Comparison of ENCODE assay signal across 10 cellular contexts in the genomic region with DNA sequence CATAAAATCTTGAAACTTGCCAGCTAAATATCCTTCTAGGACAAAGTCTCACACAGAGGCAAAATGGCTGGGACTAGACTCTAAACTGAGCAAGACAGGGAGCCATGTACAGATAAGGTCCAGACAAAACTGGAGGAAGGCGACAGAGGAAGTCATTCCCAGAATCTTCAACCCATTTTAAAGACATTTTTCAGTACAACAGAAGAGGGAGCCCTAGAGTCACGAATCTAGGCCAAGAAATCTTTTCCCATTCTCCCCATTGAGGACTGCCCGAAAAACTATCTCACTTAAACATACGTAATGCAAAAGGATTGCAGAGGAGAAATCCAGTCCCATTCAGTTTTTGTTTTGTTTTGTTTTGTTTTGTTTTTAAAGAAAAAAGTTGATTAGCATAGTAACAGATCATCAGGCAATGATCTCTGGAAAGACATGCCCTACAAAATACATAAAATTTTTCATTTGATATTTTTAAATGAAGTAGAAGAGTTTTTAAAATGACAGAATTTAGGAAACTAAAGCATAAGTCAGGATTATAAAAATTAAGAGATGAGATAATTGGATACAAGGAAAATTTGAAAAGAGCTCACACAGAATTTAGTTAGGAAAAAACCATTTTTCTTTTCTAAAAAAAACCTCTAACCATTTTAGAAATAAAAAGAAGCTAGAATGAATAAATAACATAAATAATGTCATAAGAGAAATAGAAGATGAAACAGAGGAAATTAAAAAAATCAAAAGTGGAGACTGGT. TPM values are rescaled to one million over a fixed set of nuclear protein-coding genes. Genes with fewer than 3 reads are reported as not detected.
A peak's percentile ranks its signal among the peaks of the same experiment; 100 is the strongest.
DNase-seq lines count a peak whose midpoint lies in the region; ATAC-seq and TF ChIP-seq lines count a peak whose summit lies in the region.
"Had no signal": no experiment of that assay in that cellular context is flagged by ENCODE, and none has a peak within 500 bp of the region (broad histone marks: within the 10 kb centered on the region; RNA-seq: fewer than 3 reads in every experiment).

No MANE protein-coding gene starts in this region.

- peaks cover 41% of the 10 kb centered on the region for H3K4me1 Mint-ChIP-seq in activated T-cell treated with anti-CD3 and anti-CD28 coated beads, Interleukin-2, amount 50 U/mL, for 24 hours (ENCODE audit: low read depth)
- H3K4me1 Mint-ChIP-seq in activated T-cell treated with anti-CD3 and anti-CD28 coated beads, Interleukin-2, amount 50 U/mL, for 4 hours (ENCODE audit: low read depth) = peaks cover 27% of the 10 kb centered on the region
- H3K4me1 Mint-ChIP-seq in chondrocyte (ENCODE audit: low read depth) = peaks cover 45% of the 10 kb centered on the region
- H3K4me1 Mint-ChIP-seq in CD4-positive, alpha-beta memory T cell = peaks cover 0 to 23% (median 2%) of the 10 kb centered on the region in 4 donors

- no peaks in the 10 kb centered on the region for H3K36me3 ChIP-seq in CD4-positive, alpha-beta memory T cell (ENCODE audit: insufficient read depth, low read length)
- H3K36me3 ChIP-seq in vagina = no peaks in the 10 kb centered on the region
- H3K36me3 ChIP-seq: suprapubic skin had no signal

- no peaks in the 10 kb centered on the region for H3K27me3 ChIP-seq in CD4-positive, alpha-beta memory T cell (ENCODE audit: insufficient read depth, low read length)
- no peaks in the 10 kb centered on the region for H3K27me3 ChIP-seq in vagina

- intact Hi-C loops in CD4-positive, alpha-beta memory T cell (cut with micrococcal nuclease) = no loop called here
- intact Hi-C loops in vagina (cut with DNase I) = no loop called here

- H3K4me3 ChIP-seq in NB4 (ENCODE audit: low read depth, low read length) (no peak overlapping the region), retinal pigment epithelial cell (ENCODE audit: low read length) (no peak overlapping the region), vagina (no peak overlapping the region)
- H3K4me3 ChIP-seq in CD4-positive, alpha-beta memory T cell (ENCODE audit: low read length in 2 of 2) = no peak overlapping the region
- H3K4me3 ChIP-seq: suprapubic skin had no signal

- TF ChIP-seq POLR2A in NB4 (IDR thresholded peaks at IDR 0.05; ENCODE audit: extremely low read depth, insufficient read length) (no peak), vagina (IDR thresholded peaks at IDR 0.05) (no peak)

- DNase-seq in activated T-cell treated with anti-CD3 and anti-CD28 coated beads, Interleukin-2, amount 50 U/mL, for 24 hours = no peak
- DNase-seq in activated T-cell treated with anti-CD3 and anti-CD28 coated beads, Interleukin-2, amount 50 U/mL, for 4 hours = no peak
- DNase-seq in NB4 (ENCODE audit: low read depth) (peak; percentile 57), chondrocyte (ENCODE audit: low spot score) (no peak), retinal pigment epithelial cell (ENCODE audit: low read depth) (no peak), vagina (ENCODE audit: extremely low spot score in 2 of 2) (no peak)
- DNase-seq in CD4-positive, alpha-beta memory T cell = no peak
- no peak for DNase-seq in NK-92 treated with Interleukin-12 subunit alpha and Interleukin-12 subunit beta, amount 100 ng/mL, for 24 hours (lab: John Stamatoyannopoulos, UW)

- ATAC-seq in activated T-cell treated with anti-CD3 and anti-CD28 coated beads, Interleukin-2, amount 50 U/mL, for 4 hours = no peak

- no peak overlapping the region for H3K4me3 Mint-ChIP-seq in activated T-cell treated with anti-CD3 and anti-CD28 coated beads, Interleukin-2, amount 50 U/mL, for 24 hours
- H3K4me3 Mint-ChIP-seq in activated T-cell treated with anti-CD3 and anti-CD28 coated beads, Interleukin-2, amount 50 U/mL, for 4 hours = no peak overlapping the region
- H3K4me3 Mint-ChIP-seq in chondrocyte (ENCODE audit: unreplicated experiment) = no peak overlapping the region
- no peak overlapping the region for H3K4me3 Mint-ChIP-seq in CD4-positive, alpha-beta memory T cell
- H3K4me3 Mint-ChIP-seq: nephron had no signal

- TF ChIP-seq CTCF in NB4 (IDR thresholded peaks at IDR 0.05; ENCODE audit: low read depth, low read length) = peak; percentile 59
- TF ChIP-seq CTCF in chondrocyte (IDR thresholded peaks at IDR 0.05) = peak; percentile 63
- peak; percentile 26 for TF ChIP-seq CTCF in retinal pigment epithelial cell (conservative IDR thresholded peaks at IDR 0.05; ENCODE audit: low read depth, low read length)
- no peak for TF ChIP-seq CTCF in vagina (IDR thresholded peaks at IDR 0.05)

- no peaks in the 10 kb centered on the region for H3K27me3 Mint-ChIP-seq in activated T-cell treated with anti-CD3 and anti-CD28 coated beads, Interleukin-2, amount 50 U/mL, for 24 hours
- H3K27me3 Mint-ChIP-seq in activated T-cell treated with anti-CD3 and anti-CD28 coated beads, Interleukin-2, amount 50 U/mL, for 4 hours (ENCODE audit: low read depth) = peaks cover 3% of the 10 kb centered on the region
- H3K27me3 Mint-ChIP-seq in chondrocyte (ENCODE audit: low read depth) = no peaks in the 10 kb centered on the region
- peaks cover 9 to 10% of the 10 kb centered on the region in 2 donors for H3K27me3 Mint-ChIP-seq in CD4-positive, alpha-beta memory T cell

- peaks cover 10% of the 10 kb centered on the region for H3K9me3 Mint-ChIP-seq in activated T-cell treated with anti-CD3 and anti-CD28 coated beads, Interleukin-2, amount 50 U/mL, for 24 hours
- peaks cover 9% of the 10 kb centered on the region for H3K9me3 Mint-ChIP-seq in activated T-cell treated with anti-CD3 and anti-CD28 coated beads, Interleukin-2, amount 50 U/mL, for 4 hours
- peaks cover 19% of the 10 kb centered on the region for H3K9me3 Mint-ChIP-seq in chondrocyte (ENCODE audit: low read depth)
- H3K9me3 Mint-ChIP-seq in CD4-positive, alpha-beta memory T cell = peaks cover 0 to 28% (median 23%) of the 10 kb centered on the region in 8 donors

- H3K27ac Mint-ChIP-seq in activated T-cell treated with anti-CD3 and anti-CD28 coated beads, Interleukin-2, amount 50 U/mL, for 24 hours = peak overlapping the region; percentile 91
- no peak overlapping the region for H3K27ac Mint-ChIP-seq in chondrocyte (ENCODE audit: unreplicated experiment)
- H3K27ac Mint-ChIP-seq in CD4-positive, alpha-beta memory T cell = peak overlapping the region in 1 of 7 donors; percentile 9
- H3K27ac Mint-ChIP-seq: nephron had no signal

- H3K4me1 ChIP-seq in CD4-positive, alpha-beta memory T cell (ENCODE audit: insufficient read depth, low read length) = no peaks in the 10 kb centered on the region
- peaks cover 8% of the 10 kb centered on the region for H3K4me1 ChIP-seq in vagina
- H3K4me1 ChIP-seq: suprapubic skin had no signal

- no peaks in the 10 kb centered on the region for H3K9me3 ChIP-seq in CD4-positive, alpha-beta memory T cell (ENCODE audit: control insufficient read depth in 1 of 2, low read length in 2 of 2)
- H3K9me3 ChIP-seq in vagina = peaks cover 9% of the 10 kb centered on the region
- H3K9me3 ChIP-seq: suprapubic skin had no signal

- POLR2A ChIA-PET in CD4-positive, alpha-beta memory T cell (lab: Charles Lee; ENCODE audit: partially characterized antibody) = no interaction called here

- no peak overlapping the region for H3K27ac ChIP-seq in CD4-positive, alpha-beta memory T cell (ENCODE audit: low read depth, low read length)
- H3K27ac ChIP-seq in vagina = no peak overlapping the region
- H3K27ac ChIP-seq: suprapubic skin had no signal

- H3K36me3 Mint-ChIP-seq in activated T-cell treated with anti-CD3 and anti-CD28 coated beads, Interleukin-2, amount 50 U/mL, for 24 hours (ENCODE audit: low read depth) = no peaks in the 10 kb centered on the region
- H3K36me3 Mint-ChIP-seq in activated T-cell treated with anti-CD3 and anti-CD28 coated beads, Interleukin-2, amount 50 U/mL, for 4 hours (ENCODE audit: insufficient read depth) = no peaks in the 10 kb centered on the region
- peaks cover 9% of the 10 kb centered on the region for H3K36me3 Mint-ChIP-seq in chondrocyte (ENCODE audit: low read depth)
- peaks cover 3 to 6% of the 10 kb centered on the region in 2 donors for H3K36me3 Mint-ChIP-seq in CD4-positive, alpha-beta memory T cell

- CTCF ChIA-PET in CD4-positive, alpha-beta memory T cell (lab: Charles Lee; ENCODE audit: partially characterized antibody) = interaction anchor here (1.1 kb wide), 1 partner anchor 60 kb away, joined by 4 read pairs; no protein-coding TSS in a partner anchor

RNA-seq across cellular contexts. Expression of gene PRF1, which starts 16.9 kb away (rescaled TPM):
- 10 to 100 TPM; 15.7 to 57.6 (median 36.6) TPM for total RNA-seq in activated T-cell treated with anti-CD3 and anti-CD28 coated beads, Interleukin-2, amount 50 U/mL, for 4 hours
- total RNA-seq in chondrocyte (not detected in 3 replicates), vagina (20.9 TPM)
- 10 to 100 TPM; 18.0 to 19.5 TPM for total RNA-seq in CD4-positive, alpha-beta memory T cell
- polyA plus RNA-seq in CD4-positive, alpha-beta memory T cell = 10 to 100 TPM; 65.0 to 67.5 TPM

RNA-seq across cellular contexts. Expression of gene ADAMTS14, which starts 52.9 kb away (rescaled TPM):
- total RNA-seq in activated T-cell treated with anti-CD3 and anti-CD28 coated beads, Interleukin-2, amount 50 U/mL, for 4 hours = under 1 TPM; 0.08 to 0.15 (median 0.14) TPM
- 7.7 to 9.2 TPM (median 8.7 TPM) in 3 replicates for total RNA-seq in chondrocyte
- not detected for total RNA-seq in CD4-positive, alpha-beta memory T cell
- not detected for polyA plus RNA-seq in CD4-positive, alpha-beta memory T cell
- total RNA-seq in vagina = not detected

Comparison
In these comparisons a context has a peak if more than half of its experiments do, and no peak if none do; other contexts are left out.
1. CTCF ChIP-seq: peak in NB4 (single experiment), chondrocyte (single experiment) and retinal pigment epithelial cell (single experiment); none in vagina (0 of 3).
2. RNA of gene PRF1, which starts 16.9 kb away (total RNA-seq): 15.7 to 57.6 TPM in activated T-cell treated with anti-CD3 and anti-CD28 coated beads, Interleukin-2, amount 50 U/mL, for 4 hours, 20.9 TPM in vagina (single experiment) and 18.0 to 19.5 TPM in CD4-positive, alpha-beta memory T cell; not detected in chondrocyte; every median in the first group is over 10 times any median in the second.